Comparison of ENCODE assay signal across 8 cellular contexts in genomic region chr3:197298341-197298857, GRCh38. TPM values are rescaled to one million over a fixed set of nuclear protein-coding genes. Genes with fewer than 3 reads are reported as not detected.
DNase-seq lines count a peak whose midpoint lies in the region; ATAC-seq and TF ChIP-seq lines count a peak whose summit lies in the region.

TSS of gene DLG1 (minus strand) at chr3:197298612. CDS start at chr3:197297204, 1,408 bp downstream.

- H3K4me1 ChIP-seq in HUES6 (ENCODE audit: control insufficient read depth, insufficient read depth, low read length) (peaks cover 10% of the 10 kb centered on the region), OCI-LY1 (ENCODE audit: insufficient read depth, low read length, severe bottlenecking) (peaks cover 48% of the 10 kb centered on the region), mucosa of rectum (ENCODE audit: control insufficient read depth in 2 of 2, insufficient read depth in 2 of 2, low read length in 2 of 2) (peaks cover 11 to 12% of the 10 kb centered on the region in 2 donors)

- peaks cover 10% of the 10 kb centered on the region; the same call in 1 of the 2 replicates for H3F3A ChIP-seq in OCI-LY1 (ENCODE audit: insufficient read depth, low read length)

- peak within 1 kb of the TSS; percentile 85 for H3K4me2 ChIP-seq in OCI-LY1 (ENCODE audit: low read length)

- H3K4me3 ChIP-seq in HUES6 (ENCODE audit: low read depth, low read length) (peak within 1 kb of the TSS; percentile 94), OCI-LY1 (ENCODE audit: low read depth, low read length, poor library complexity, severe bottlenecking) (peak within 1 kb of the TSS; percentile 87), mucosa of rectum (ENCODE audit: low read length in 2 of 2) (peak within 1 kb of the TSS; percentile 94)

- H3K9ac ChIP-seq in HUES6 (ENCODE audit: low read length) = peak within 1 kb of the TSS; percentile 91
- peak within 1 kb of the TSS; percentile 80 for H3K9ac ChIP-seq in OCI-LY1 (ENCODE audit: low read length)
- H3K9ac ChIP-seq in mucosa of rectum (ENCODE audit: low read depth in 1 of 2, low read length in 2 of 2) = peak within 1 kb of the TSS; percentile 89 to 93

- no peak for TF ChIP-seq CTCF in OCI-LY1 (IDR thresholded peaks at IDR 0.05; ENCODE audit: low read length)

- DNase-seq in Caki2 (ENCODE audit: low read depth) (peak; percentile 92), activated T-cell treated with anti-CD3 and anti-CD28 coated beads for 1 hour (ENCODE audit: low read depth) (peak; percentile 67), epidermal melanocyte (ENCODE audit: insufficient read length, low spot score) (peak; percentile 93)
- peak; percentile 70 to 72 for DNase-seq in stimulated activated CD8-positive, alpha-beta memory T cell treated with anti-CD3 and anti-CD28 coated beads, Interleukin-4, amount 100 ng/mL, for 4 hours (ENCODE audit: low read depth in 2 of 2, low spot score in 1 of 2)

- no peaks in the 10 kb centered on the region for H3K9me2 ChIP-seq in OCI-LY1 (ENCODE audit: low read depth, low read length)

- H3K9me3 ChIP-seq in HUES6 (ENCODE audit: control insufficient read depth, insufficient read depth, low read depth, low read length) = no peaks in the 10 kb centered on the region
- no peaks in the 10 kb centered on the region for H3K9me3 ChIP-seq in OCI-LY1 (ENCODE audit: low read length)
- no peaks in the 10 kb centered on the region for H3K9me3 ChIP-seq in mucosa of rectum (ENCODE audit: control insufficient read depth in 2 of 2, low read length in 2 of 2)

- peaks cover 25% of the 10 kb centered on the region; the same call in 1 of the 2 replicates for H3K79me2 ChIP-seq in OCI-LY1 (ENCODE audit: insufficient read depth, low read length)

- H2AFZ ChIP-seq in OCI-LY1 (ENCODE audit: low read length) = peak within 1 kb of the TSS; percentile 88

- H4K20me1 ChIP-seq in OCI-LY1 (ENCODE audit: insufficient read depth, low read length) = no peaks in the 10 kb centered on the region; the same call in 1 of the 2 replicates

- H3K27ac ChIP-seq in HUES6 (ENCODE audit: low read depth, low read length) (peak within 1 kb of the TSS; percentile 71), OCI-LY1 (ENCODE audit: low read depth, low read length, poor library complexity, severe bottlenecking) (peak within 1 kb of the TSS; percentile 71), mucosa of rectum (ENCODE audit: low read depth in 2 of 2, low read length in 2 of 2) (peak within 1 kb of the TSS; percentile 94 to 96)

- ATAC-seq in GM21423 (IDR thresholded peaks at IDR 0.05; ENCODE audit: unreplicated experiment) = peak; percentile 52

- peaks cover 26% of the 10 kb centered on the region for H3K36me3 ChIP-seq in HUES6 (ENCODE audit: control insufficient read depth, insufficient read depth, low read length)
- peaks cover 28% of the 10 kb centered on the region for H3K36me3 ChIP-seq in OCI-LY1 (ENCODE audit: insufficient read depth, low read length)
- H3K36me3 ChIP-seq in mucosa of rectum (ENCODE audit: control insufficient read depth in 2 of 2, insufficient read depth in 2 of 2, low read length in 2 of 2) = peaks cover 0 to 5% of the 10 kb centered on the region in 2 donors

- H3K27me3 ChIP-seq in HUES6 (ENCODE audit: control insufficient read depth, insufficient read depth, low read length) (peaks cover 4% of the 10 kb centered on the region), OCI-LY1 (ENCODE audit: insufficient read depth, low read length) (no peaks in the 10 kb centered on the region), mucosa of rectum (ENCODE audit: control insufficient read depth in 2 of 2, insufficient read depth in 2 of 2, low read length in 2 of 2) (no peaks in the 10 kb centered on the region)

- in situ Hi-C loops in Caki2 (cut with HindIII; ENCODE audit: low pct_unique_long_range_greater_than_20kb, low sequenced_read_pairs) = no loop called here

RNA-seq across cellular contexts. Expression of gene DLG1, which starts in this region (rescaled TPM):
- total RNA-seq in Caki2 (2014; rRNA removed; shearing (Covaris generic); ENCODE audit: low replicate concordance) = 17.4 and 21.4 TPM in 2 replicates

Comparison
In these comparisons a context has a peak if more than half of its experiments do, and no peak if none do; other contexts are left out.
1. Peak in every context shown above with its lines: DNase-seq, ATAC-seq, H3K4me3 ChIP-seq and H3K27ac ChIP-seq.